Comparison of ENCODE assay signal across 13 cellular contexts in the genomic region with DNA sequence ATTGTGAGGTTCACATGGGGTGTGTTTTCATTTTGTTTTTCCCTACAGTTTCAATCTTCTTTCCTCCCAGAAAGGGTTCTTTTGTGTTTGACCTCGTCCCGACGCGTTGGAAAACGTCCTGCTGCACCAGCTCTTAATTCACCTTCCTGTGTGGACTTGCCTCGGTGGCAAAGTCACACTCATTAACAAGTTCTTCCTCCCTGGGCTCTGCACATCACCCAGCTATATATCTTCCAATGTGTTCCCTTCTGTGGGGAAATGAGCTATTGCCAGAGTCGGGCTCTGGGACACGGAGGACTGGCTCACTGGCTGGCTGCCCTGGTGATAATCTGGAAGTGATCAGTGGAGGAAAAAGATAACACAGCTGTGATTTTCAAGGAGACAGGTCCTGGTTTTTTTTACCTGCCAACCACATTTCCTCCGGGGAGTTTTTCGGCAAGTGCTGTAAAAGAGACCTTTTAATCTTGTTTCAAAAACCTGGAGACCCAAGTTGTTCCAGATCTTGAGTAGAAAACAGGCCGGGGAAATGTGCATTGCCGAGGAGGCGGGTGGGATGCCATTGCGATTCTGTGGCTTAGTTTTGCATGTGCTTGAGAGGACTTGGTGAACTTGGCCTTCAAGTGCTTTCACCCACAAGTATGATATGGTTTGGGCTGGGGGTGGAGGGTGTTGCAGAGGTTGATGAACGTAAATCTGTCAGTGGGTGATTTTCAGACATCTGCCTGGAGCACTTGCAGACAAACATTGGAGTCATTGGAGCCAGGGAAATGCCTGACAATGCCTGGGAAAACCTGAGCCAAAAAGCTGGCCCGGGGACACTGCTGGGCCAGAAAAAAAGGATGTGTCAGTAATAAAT.
A peak's percentile ranks its signal among the peaks of the same experiment; 100 is the strongest.
DNase-seq lines count a peak whose midpoint lies in the region; ATAC-seq and TF ChIP-seq lines count a peak whose summit lies in the region.
"Had no signal": no experiment of that assay in that cellular context is flagged by ENCODE, and none has a peak within 500 bp of the region (broad histone marks: within the 10 kb centered on the region; RNA-seq: fewer than 3 reads in every experiment).

No MANE protein-coding gene starts in this region.

- no peaks in the 10 kb centered on the region for H3K79me2 ChIP-seq in PC-3 (ENCODE audit: low read length)

- POLR2A ChIA-PET in PC-3 (lab: Charles Lee; ENCODE audit: unreplicated experiment) = no interaction called here

- intact Hi-C loops in PC-3 (cut with micrococcal nuclease) = loop anchor here (1.0 kb wide), 1 partner anchor 46 kb away; no protein-coding TSS in a partner anchor

- DNase-seq in BE2C (peak; percentile 49), MG63 (peak; percentile 91), epithelial cell of prostate (ENCODE audit: low read depth, low spot score) (peak; percentile 50), PC-3 (no peak), cerebellum (ENCODE audit: low spot score) (no peak), NCI-H1092 treated with DMSO at 0.1 percent for 48 hours (lab: John Stamatoyannopoulos, UW) (no peak)
- DNase-seq: NCI-H1694; stimulated activated naive CD8-positive, alpha-beta T cell treated with anti-CD3 and anti-CD28 coated beads, Interleukin-15, Interleukin-2, amounts not matched to agents 100 U/mL and 50 U/mL, for 24 hours had no signal

- H3K4me3 ChIP-seq in BE2C (ENCODE audit: low read depth, low read length) (peak overlapping the region; percentile 6; the same call in 1 of the 2 replicates), MG63 (no peak overlapping the region), PC-3 (ENCODE audit: low read length) (no peak overlapping the region)
- H3K4me3 ChIP-seq: psoas muscle, SJSA1 had no signal

- no peak overlapping the region for H3K9ac ChIP-seq in PC-3 (ENCODE audit: low read length)

- BruUV-seq in PC-3 (replicated peaks; lab: Mats Ljungman, UMichigan) = no TSS peak

- H3K36me3 Mint-ChIP-seq in nephron (ENCODE audit: low read depth) = no peaks in the 10 kb centered on the region
- H3K36me3 Mint-ChIP-seq: WTC11 had no signal

- peak overlapping the region; percentile 17 to 85 (median 24) for H3K27ac Mint-ChIP-seq in nephron
- H3K27ac Mint-ChIP-seq: WTC11 had no signal

- ATAC-seq in PC-3 (no peak), GM18873 (IDR thresholded peaks at IDR 0.05; ENCODE audit: low FRiP score, unreplicated experiment) (no peak)
- ATAC-seq: psoas muscle, WTC11 had no signal

- no peak overlapping the region for H3K4me3 Mint-ChIP-seq in nephron
- H3K4me3 Mint-ChIP-seq: WTC11 had no signal

- H3K9me3 ChIP-seq in BE2C (no peaks in the 10 kb centered on the region), MG63 (no peaks in the 10 kb centered on the region), PC-3 (ENCODE audit: low read length) (no peaks in the 10 kb centered on the region)
- H3K9me3 ChIP-seq: psoas muscle, SJSA1 had no signal

- H3K36me3 ChIP-seq in BE2C (no peaks in the 10 kb centered on the region), MG63 (no peaks in the 10 kb centered on the region), PC-3 (ENCODE audit: low read depth, low read length) (no peaks in the 10 kb centered on the region)
- H3K36me3 ChIP-seq: SJSA1 had no signal

- H3K27me3 ChIP-seq in BE2C = no peaks in the 10 kb centered on the region
- H3K27me3 ChIP-seq in MG63 = no peaks in the 10 kb centered on the region
- H3K27me3 ChIP-seq in PC-3 (ENCODE audit: low read length) = no peaks in the 10 kb centered on the region

- H3K27ac ChIP-seq in epithelial cell of prostate (no peak overlapping the region), PC-3 (ENCODE audit: low read length) (no peak overlapping the region)
- H3K27ac ChIP-seq: psoas muscle, SJSA1 had no signal

- H3K4me2 ChIP-seq in PC-3 (ENCODE audit: low read length) = no peak overlapping the region

- TF ChIP-seq CTCF in BE2C (IDR thresholded peaks at IDR 0.05; ENCODE audit: low read depth, low read length) (no peak), nephron (IDR thresholded peaks at IDR 0.05; ENCODE audit: unreplicated experiment in 3 of 3) (no peak), PC-3 (conservative IDR thresholded peaks at IDR 0.05; ENCODE audit: low read depth, low read length) (no peak)

- H3F3A ChIP-seq in PC-3 (ENCODE audit: low read length, unreplicated experiment) = no peaks in the 10 kb centered on the region

- H3K9me2 ChIP-seq in PC-3 (replicated peaks; ENCODE audit: low read length) = no peaks in the 10 kb centered on the region

- CTCF ChIA-PET in PC-3 (lab: Charles Lee) = no interaction called here

- H2AFZ ChIP-seq in PC-3 (ENCODE audit: low read length) = no peak overlapping the region

- H3K9me3 Mint-ChIP-seq in nephron = peaks cover 3% of the 10 kb centered on the region
- H3K9me3 Mint-ChIP-seq: WTC11 had no signal

- no peaks in the 10 kb centered on the region for H4K20me1 ChIP-seq in PC-3 (ENCODE audit: low read length)

- peaks cover 4% of the 10 kb centered on the region for H3K4me1 ChIP-seq in BE2C
- H3K4me1 ChIP-seq in PC-3 (ENCODE audit: insufficient read depth, low read length) = peaks cover 21% of the 10 kb centered on the region
- H3K4me1 ChIP-seq: psoas muscle, SJSA1 had no signal

- H3K27me3 Mint-ChIP-seq in nephron (ENCODE audit: low read depth) = peaks cover 9% of the 10 kb centered on the region

- peaks cover 20% of the 10 kb centered on the region for H3K4me1 Mint-ChIP-seq in nephron

Comparison
In these comparisons a context has a peak if more than half of its experiments do, and no peak if none do; other contexts are left out.
1. DNase-seq: peak in BE2C (single experiment), MG63 (single experiment) and epithelial cell of prostate (single experiment); none in PC-3 (single experiment), cerebellum (single experiment) and NCI-H1092 treated with DMSO at 0.1 percent for 48 hours (single experiment).